Comparison of ENCODE assay signal across 15 cellular contexts in the genomic region with DNA sequence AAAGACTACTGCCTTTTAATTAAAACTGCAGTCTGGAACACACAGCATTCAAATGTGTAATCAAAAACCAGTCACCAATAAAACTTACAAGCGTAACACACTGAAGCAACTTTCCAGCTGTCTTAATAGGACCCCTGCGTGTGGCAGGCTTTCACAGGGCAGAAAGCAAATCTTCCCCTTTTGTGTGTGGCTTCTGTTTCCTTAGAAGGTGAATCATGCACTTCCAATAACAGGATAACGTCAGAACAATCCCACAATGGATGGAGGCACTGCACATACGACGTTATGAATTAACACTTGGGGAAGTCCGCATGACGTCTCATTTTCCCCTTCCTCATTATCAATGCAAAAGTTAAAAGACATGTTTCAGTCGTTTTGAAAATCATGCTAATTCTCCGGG. TPM values are rescaled to one million over a fixed set of nuclear protein-coding genes. Genes with fewer than 3 reads are reported as not detected.
DNase-seq lines count a peak whose midpoint lies in the region; FAIRE-seq and TF ChIP-seq lines count a peak whose summit lies in the region.
"Had no signal": no experiment of that assay in that cellular context is flagged by ENCODE, and none has a peak within 500 bp of the region (broad histone marks: within the 10 kb centered on the region; RNA-seq: fewer than 3 reads in every experiment).

No MANE protein-coding gene starts in this region.

- no peak overlapping the region for H3K27ac ChIP-seq in endothelial cell of umbilical vein (ENCODE audit: insufficient read depth, low read depth, low read length)
- H3K27ac ChIP-seq: SJCRH30, suprapubic skin had no signal

- peaks cover 55% of the 10 kb centered on the region for H3K4me1 Mint-ChIP-seq in stimulated activated naive CD8-positive, alpha-beta T cell treated with anti-CD3 and anti-CD28 coated beads, Interleukin-15, Interleukin-2, amounts not matched to agents 100 ng/mL and 50 ng/mL, for 24 hours (ENCODE audit: low read depth)
- H3K4me1 Mint-ChIP-seq: activated naive CD4-positive, alpha-beta T cell treated with anti-CD3 and anti-CD28 coated beads, Interleukin-2, amount 50 U/mL, for 24 hours had no signal

- H3K27ac Mint-ChIP-seq in stimulated activated naive CD8-positive, alpha-beta T cell treated with anti-CD3 and anti-CD28 coated beads, Interleukin-15, Interleukin-2, amounts not matched to agents 100 ng/mL and 50 ng/mL, for 24 hours: peak overlapping the region; percentile 91
- H3K27ac Mint-ChIP-seq: activated naive CD4-positive, alpha-beta T cell treated with anti-CD3 and anti-CD28 coated beads, Interleukin-2, amount 50 U/mL, for 24 hours had no signal

- H3K4me2 ChIP-seq in endothelial cell of umbilical vein (ENCODE audit: insufficient read depth, low read length): no peak overlapping the region

- intact Hi-C loops in endothelial cell of umbilical vein (cut with micrococcal nuclease): loop anchor here (10.0 kb wide), 1 partner anchor 48 kb away; the partner anchor contains the start of gene INSM1

- TF ChIP-seq CTCF in endothelial cell of umbilical vein (IDR thresholded peaks at IDR 0.05; ENCODE audit: extremely low read depth in 1 of 2, insufficient read depth in 1 of 2, low read depth in 1 of 2, low read length in 2 of 2): no peak

- no peak overlapping the region for H3K9ac ChIP-seq in endothelial cell of umbilical vein (replicated peaks; ENCODE audit: extremely low read depth, insufficient read depth, low read length)

- H3K27me3 Mint-ChIP-seq in stimulated activated naive CD8-positive, alpha-beta T cell treated with anti-CD3 and anti-CD28 coated beads, Interleukin-15, Interleukin-2, amounts not matched to agents 100 ng/mL and 50 ng/mL, for 24 hours: no peaks in the 10 kb centered on the region
- H3K27me3 Mint-ChIP-seq: activated naive CD4-positive, alpha-beta T cell treated with anti-CD3 and anti-CD28 coated beads, Interleukin-2, amount 50 U/mL, for 24 hours had no signal

- DNase-seq in stimulated activated CD4-positive, alpha-beta T cell treated with anti-CD3 and anti-CD28 coated beads, Interleukin-12 subunit alpha, Interleukin-12 subunit beta, amount 100 ng/mL, for 48 hours (ENCODE audit: low read depth in 2 of 3, low spot score in 1 of 3): peak; percentile 14 to 39 (median 20)
- DNase-seq in stimulated activated CD4-positive, alpha-beta T cell treated with anti-CD3 and anti-CD28 coated beads, Interleukin-12 subunit alpha, Interleukin-12 subunit beta, amount 100 ng/mL, for 4 hours: no peak
- DNase-seq in NCI-H69 (lab: John Stamatoyannopoulos, UW) (peak; percentile 99), endothelial cell of umbilical vein (ENCODE audit: low read depth, low spot score) (peak; percentile 82), NCI-H2227 (lab: John Stamatoyannopoulos, UW; ENCODE audit: unreplicated experiment) (no peak), NCI-H510A treated with DMSO at 0.1 percent for 48 hours (lab: John Stamatoyannopoulos, UW) (no peak)
- DNase-seq in NK-92 treated with Interleukin-12 subunit alpha and Interleukin-12 subunit beta, amount 100 ng/mL, for 24 hours (lab: John Stamatoyannopoulos, UW): no peak
- DNase-seq: HCEC 1CT, MM.1S, posterior cingulate gyrus had no signal

- H3K9me3 ChIP-seq in endothelial cell of umbilical vein (replicated peaks; ENCODE audit: control insufficient read depth, insufficient read depth, low read length): no peaks in the 10 kb centered on the region
- H3K9me3 ChIP-seq: SJCRH30, suprapubic skin had no signal

- POLR2A ChIA-PET in endothelial cell of umbilical vein (lab: Charles Lee): no interaction called here

- peak overlapping the region; percentile 76 for H3K4me3 Mint-ChIP-seq in stimulated activated naive CD8-positive, alpha-beta T cell treated with anti-CD3 and anti-CD28 coated beads, Interleukin-15, Interleukin-2, amounts not matched to agents 100 ng/mL and 50 ng/mL, for 24 hours
- H3K4me3 Mint-ChIP-seq: activated naive CD4-positive, alpha-beta T cell treated with anti-CD3 and anti-CD28 coated beads, Interleukin-2, amount 50 U/mL, for 24 hours had no signal

- dilution Hi-C loops in endothelial cell of umbilical vein (cut with MboI; ENCODE audit: extremely low pct_ligation_motif_present, low sequenced_read_pairs): no loop called here

- H3K27me3 ChIP-seq in endothelial cell of umbilical vein (ENCODE audit: control insufficient read depth in 2 of 2, insufficient read depth in 2 of 2, low read length in 2 of 2): no peaks in the 10 kb centered on the region
- H3K27me3 ChIP-seq: SJCRH30, suprapubic skin had no signal

- H3K36me3 ChIP-seq in endothelial cell of umbilical vein (ENCODE audit: control insufficient read depth in 2 of 2, extremely low read depth in 1 of 2, insufficient read depth in 2 of 2, low read length in 2 of 2): peaks cover 0 to 4% of the 10 kb centered on the region in 2 experiments
- H3K36me3 ChIP-seq: SJCRH30, suprapubic skin had no signal

- no peak overlapping the region for H2AFZ ChIP-seq in endothelial cell of umbilical vein (ENCODE audit: low read depth, low read length)

- FAIRE-seq in endothelial cell of umbilical vein (lab: Jason Lieb, UNC): peak; percentile 96

- H4K20me1 ChIP-seq in endothelial cell of umbilical vein (replicated peaks; ENCODE audit: control insufficient read depth, extremely low read depth, insufficient read depth, low read length): no peaks in the 10 kb centered on the region

- CTCF ChIA-PET in endothelial cell of umbilical vein (lab: Charles Lee): no interaction called here

- peaks cover 39% of the 10 kb centered on the region for H3K36me3 Mint-ChIP-seq in stimulated activated naive CD8-positive, alpha-beta T cell treated with anti-CD3 and anti-CD28 coated beads, Interleukin-15, Interleukin-2, amounts not matched to agents 100 ng/mL and 50 ng/mL, for 24 hours (ENCODE audit: low read depth)

- peaks cover 6% of the 10 kb centered on the region for H3K4me1 ChIP-seq in endothelial cell of umbilical vein (ENCODE audit: control insufficient read depth, extremely low read depth, insufficient read depth, low read length)
- H3K4me1 ChIP-seq: suprapubic skin had no signal

- BruUV-seq in endothelial cell of umbilical vein (replicated peaks; lab: Mats Ljungman, UMichigan): no TSS peak

- TF ChIP-seq POLR2A in endothelial cell of umbilical vein (IDR thresholded peaks at IDR 0.05; ENCODE audit: low read depth, low read length): no peak

- no peaks in the 10 kb centered on the region for H3K9me3 Mint-ChIP-seq in stimulated activated naive CD8-positive, alpha-beta T cell treated with anti-CD3 and anti-CD28 coated beads, Interleukin-15, Interleukin-2, amounts not matched to agents 100 ng/mL and 50 ng/mL, for 24 hours
- H3K9me3 Mint-ChIP-seq: activated naive CD4-positive, alpha-beta T cell treated with anti-CD3 and anti-CD28 coated beads, Interleukin-2, amount 50 U/mL, for 24 hours had no signal

- H3K79me2 ChIP-seq in endothelial cell of umbilical vein (ENCODE audit: control insufficient read depth, insufficient read depth, low read length): no peaks in the 10 kb centered on the region

- no peaks in the 10 kb centered on the region for H3K9me1 ChIP-seq in endothelial cell of umbilical vein (replicated peaks; ENCODE audit: control insufficient read depth, extremely low read depth, insufficient read depth, low read length)

- no peak overlapping the region for H3K4me3 ChIP-seq in endothelial cell of umbilical vein (replicated peaks in 1 of 3; ENCODE audit: insufficient read depth in 1 of 3, low read depth in 1 of 3, low read length in 3 of 3)
- H3K4me3 ChIP-seq: SJCRH30, suprapubic skin had no signal

TF ChIP-seq in endothelial cell of umbilical vein, 7 proteins besides CTCF, POLR2A, EP300 and RAD21:
- peak; percentile 50 for TF ChIP-seq FOS (IDR thresholded peaks at IDR 0.05; ENCODE audit: borderline replicate concordance, insufficient read depth, low read length)
- no peak for TF ChIP-seq EZH2 (IDR thresholded peaks at IDR 0.05; ENCODE audit: borderline replicate concordance, low read depth, low read length, severe bottlenecking)
- TF ChIP-seq MYC (IDR thresholded peaks at IDR 0.05; ENCODE audit: low read depth, low read length): no peak
- no peak for TF ChIP-seq POLR2AphosphoS5 (IDR thresholded peaks at IDR 0.05; ENCODE audit: insufficient read depth, low read depth, low read length)
- peak; percentile 70 for TF ChIP-seq JUN (IDR thresholded peaks at IDR 0.05; ENCODE audit: borderline replicate concordance, insufficient read depth, insufficient read length, low read depth)
- TF ChIP-seq, protein P1, sequence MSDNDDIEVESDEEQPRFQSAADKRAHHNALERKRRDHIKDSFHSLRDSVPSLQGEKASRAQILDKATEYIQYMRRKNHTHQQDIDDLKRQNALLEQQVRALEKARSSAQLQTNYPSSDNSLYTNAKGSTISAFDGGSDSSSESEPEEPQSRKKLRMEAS (IDR thresholded peaks at IDR 0.05; ENCODE audit: insufficient read depth, insufficient read length): no peak
- no peak for TF ChIP-seq GATA2 (IDR thresholded peaks at IDR 0.05; ENCODE audit: insufficient read depth, insufficient read length, low read depth, low read length)
TF ChIP-seq in endothelial cell of umbilical vein: peak in this region for 2.

RNA-seq across cellular contexts. Expression of gene INSM1, which starts 44.8 kb away (rescaled TPM):
- total RNA-seq in endothelial cell of umbilical vein: not detected in 2 replicates
- polyA plus RNA-seq in endothelial cell of umbilical vein: not detected in 2 replicates
- polyA plus RNA-seq in endothelial cell of umbilical vein (2011; cell fraction: cytosol; rRNA removed): not detected in 2 replicates
- not detected in 2 replicates for polyA plus RNA-seq in endothelial cell of umbilical vein (2011; cell fraction: nucleus; rRNA removed)
- polyA plus RNA-seq in endothelial cell of umbilical vein (2012): not detected in 2 replicates
- polyA minus RNA-seq in endothelial cell of umbilical vein: not detected in 2 replicates
- polyA minus RNA-seq in endothelial cell of umbilical vein (2011; cell fraction: cytosol; rRNA and poly(A)+ RNA removed): not detected
- not detected in 2 replicates for polyA minus RNA-seq in endothelial cell of umbilical vein (2011; cell fraction: nucleus; rRNA and poly(A)+ RNA removed)
- total RNA-seq: mononuclear cell, suprapubic skin had no signal

Comparison
In these comparisons a context has a peak if more than half of its experiments do, and no peak if none do; other contexts are left out.
1. DNase-seq: peak in stimulated activated CD4-positive, alpha-beta T cell treated with anti-CD3 and anti-CD28 coated beads, Interleukin-12 subunit alpha, Interleukin-12 subunit beta, amount 100 ng/mL, for 48 hours (3 of 3), NCI-H69 (single experiment) and endothelial cell of umbilical vein (single experiment); none in stimulated activated CD4-positive, alpha-beta T cell treated with anti-CD3 and anti-CD28 coated beads, Interleukin-12 subunit alpha, Interleukin-12 subunit beta, amount 100 ng/mL, for 4 hours (single experiment), NCI-H2227 (single experiment), NK-92 treated with Interleukin-12 subunit alpha and Interleukin-12 subunit beta, amount 100 ng/mL, for 24 hours (single experiment) and NCI-H510A treated with DMSO at 0.1 percent for 48 hours (single experiment).